ENCODE assay signal across 22 cellular contexts in the genomic region with DNA sequence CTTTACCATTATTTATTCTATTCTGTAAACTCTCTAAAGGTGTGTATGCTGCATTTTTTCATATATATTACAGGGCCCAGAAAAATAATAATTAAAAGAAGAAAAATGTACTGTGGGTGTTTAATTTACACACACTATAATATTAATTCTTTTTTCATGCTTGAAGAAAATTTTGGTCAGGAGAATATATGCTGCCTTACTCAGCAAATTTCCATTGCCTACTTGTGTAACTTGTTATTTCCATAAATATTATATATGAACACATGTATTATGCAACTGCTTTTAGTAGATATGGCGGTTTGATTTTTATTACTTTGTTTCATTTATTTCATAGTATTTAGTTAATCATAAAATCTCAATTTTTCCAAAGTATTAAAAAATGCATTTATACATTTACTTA. TPM values are rescaled to one million over a fixed set of nuclear protein-coding genes. Genes with fewer than 3 reads are reported as not detected.
DNase-seq lines count a peak whose midpoint lies in the region; ATAC-seq and TF ChIP-seq lines count a peak whose summit lies in the region.
"Had no signal": no experiment of that assay in that cellular context is flagged by ENCODE, and none has a peak within 500 bp of the region (broad histone marks: within the 10 kb centered on the region; RNA-seq: fewer than 3 reads in every experiment).

No MANE protein-coding gene starts in this region.

- intact Hi-C loops in natural killer cell (cut with micrococcal nuclease), result no loop called here

- H3K27ac Mint-ChIP-seq in activated T-cell treated with anti-CD3 and anti-CD28 coated beads, Interleukin-2, amount 50 U/mL, for 72 hours, result peak overlapping the region; percentile 82
- H3K27ac Mint-ChIP-seq in natural killer cell, result peak overlapping the region; percentile 2 to 27
- no peak overlapping the region for H3K27ac Mint-ChIP-seq in natural killer cell treated with Interleukin-12 subunit alpha and Interleukin-12 subunit beta and Interleukin-15 and Interleukin-18, amount 100 ng/mL, for 72 hours
- peak overlapping the region; percentile 33 for H3K27ac Mint-ChIP-seq in central memory CD8-positive, alpha-beta T cell (ENCODE audit: low read depth)
- H3K27ac Mint-ChIP-seq: CD4-positive, alpha-beta T cell; HFFc6 had no signal

- TF ChIP-seq CTCF in natural killer cell (IDR thresholded peaks at IDR 0.05), result no peak

- peaks cover 8 to 27% of the 10 kb centered on the region in 2 donors for H3K36me3 Mint-ChIP-seq in activated T-cell treated with anti-CD3 and anti-CD28 coated beads, Interleukin-2, amount 50 U/mL, for 72 hours (ENCODE audit: insufficient read depth in 2 of 2)
- H3K36me3 Mint-ChIP-seq in natural killer cell, result peaks cover 21% of the 10 kb centered on the region
- H3K36me3 Mint-ChIP-seq in natural killer cell treated with Interleukin-12 subunit alpha and Interleukin-12 subunit beta and Interleukin-15 and Interleukin-18, amount 100 ng/mL, for 72 hours, result peaks cover 34% of the 10 kb centered on the region
- peaks cover 76% of the 10 kb centered on the region for H3K36me3 Mint-ChIP-seq in central memory CD8-positive, alpha-beta T cell (ENCODE audit: insufficient read depth)

- no peaks in the 10 kb centered on the region for H3K27me3 Mint-ChIP-seq in activated T-cell treated with anti-CD3 and anti-CD28 coated beads, Interleukin-2, amount 50 U/mL, for 72 hours (ENCODE audit: low read depth)
- no peaks in the 10 kb centered on the region for H3K27me3 Mint-ChIP-seq in natural killer cell (ENCODE audit: low read depth in 2 of 2)
- no peaks in the 10 kb centered on the region for H3K27me3 Mint-ChIP-seq in natural killer cell treated with Interleukin-12 subunit alpha and Interleukin-12 subunit beta and Interleukin-15 and Interleukin-18, amount 100 ng/mL, for 72 hours
- no peaks in the 10 kb centered on the region for H3K27me3 Mint-ChIP-seq in central memory CD8-positive, alpha-beta T cell
- H3K27me3 Mint-ChIP-seq: CD4-positive, alpha-beta T cell; CD8-positive, alpha-beta memory T cell had no signal

- no peaks in the 10 kb centered on the region for H3K9me3 Mint-ChIP-seq in activated T-cell treated with anti-CD3 and anti-CD28 coated beads, Interleukin-2, amount 50 U/mL, for 72 hours
- H3K9me3 Mint-ChIP-seq in natural killer cell, result no peaks in the 10 kb centered on the region
- no peaks in the 10 kb centered on the region for H3K9me3 Mint-ChIP-seq in natural killer cell treated with Interleukin-12 subunit alpha and Interleukin-12 subunit beta and Interleukin-15 and Interleukin-18, amount 100 ng/mL, for 72 hours
- H3K9me3 Mint-ChIP-seq in central memory CD8-positive, alpha-beta T cell, result no peaks in the 10 kb centered on the region
- H3K9me3 Mint-ChIP-seq: CD14-positive monocyte; CD4-positive, alpha-beta T cell; CD8-positive, alpha-beta memory T cell; HFFc6 had no signal

- H3K4me3 Mint-ChIP-seq in activated T-cell treated with anti-CD3 and anti-CD28 coated beads, Interleukin-2, amount 50 U/mL, for 72 hours, result no peak overlapping the region
- H3K4me3 Mint-ChIP-seq in natural killer cell, result no peak overlapping the region
- no peak overlapping the region for H3K4me3 Mint-ChIP-seq in natural killer cell treated with Interleukin-12 subunit alpha and Interleukin-12 subunit beta and Interleukin-15 and Interleukin-18, amount 100 ng/mL, for 72 hours
- H3K4me3 Mint-ChIP-seq in central memory CD8-positive, alpha-beta T cell, result no peak overlapping the region
- H3K4me3 Mint-ChIP-seq: CD14-positive monocyte; CD4-positive, alpha-beta T cell; CD8-positive, alpha-beta memory T cell; HFFc6 had no signal

- ATAC-seq in activated T-cell treated with anti-CD3 and anti-CD28 coated beads, Interleukin-2, amount 50 U/mL, for 72 hours (replicated peaks in 1 of 2), result no peak
- ATAC-seq in natural killer cell, result no peak
- no peak for ATAC-seq in natural killer cell treated with Interleukin-12 subunit alpha and Interleukin-12 subunit beta and Interleukin-15 and Interleukin-18, amount 100 ng/mL, for 72 hours
- ATAC-seq in central memory CD8-positive, alpha-beta T cell (replicated peaks; ENCODE audit: extremely low read depth, poor library complexity, severe bottlenecking), result no peak
- ATAC-seq: A549, GM12878 had no signal

- DNase-seq in activated T-cell treated with anti-CD3 and anti-CD28 coated beads, Interleukin-2, amount 50 U/mL, for 72 hours, result no peak
- no peak for DNase-seq in activated T-cell treated with anti-CD3 and anti-CD28 coated beads, Interleukin-2, amount 50 U/mL, for 1 hour
- DNase-seq in natural killer cell (no peak), pons (ENCODE audit: low spot score) (no peak)
- DNase-seq in natural killer cell treated with Interleukin-12 subunit alpha and Interleukin-12 subunit beta and Interleukin-15 and Interleukin-18, amount 100 ng/mL, for 72 hours (ENCODE audit: low spot score), result no peak
- DNase-seq in central memory CD8-positive, alpha-beta T cell (ENCODE audit: low spot score in 2 of 2), result no peak
- no peak for DNase-seq in stimulated activated CD8-positive, alpha-beta memory T cell treated with anti-CD3 and anti-CD28 coated beads, Interleukin-4, amount 100 ng/mL, for 48 hours
- no peak for DNase-seq in activated CD8-positive, alpha-beta memory T cell treated with anti-CD3 and anti-CD28 coated beads, Interleukin-2, amount 50 U/mL, for 4 hours
- DNase-seq: ACHN; AML-193; BE2C; CD4-positive, alpha-beta T cell; CD8-positive, alpha-beta memory T cell; DMS 273 treated with DMSO at 0.1 percent for 48 hours; DMS79; EL; GDM1; GOT3; HFFc6 had no signal

- no peaks in the 10 kb centered on the region for H3K4me1 Mint-ChIP-seq in activated T-cell treated with anti-CD3 and anti-CD28 coated beads, Interleukin-2, amount 50 U/mL, for 72 hours (ENCODE audit: low read depth)
- peaks cover 6 to 12% of the 10 kb centered on the region in 2 donors for H3K4me1 Mint-ChIP-seq in natural killer cell
- H3K4me1 Mint-ChIP-seq in natural killer cell treated with Interleukin-12 subunit alpha and Interleukin-12 subunit beta and Interleukin-15 and Interleukin-18, amount 100 ng/mL, for 72 hours (ENCODE audit: low read depth in 2 of 2), result peaks cover 6 to 13% of the 10 kb centered on the region in 2 donors
- no peaks in the 10 kb centered on the region for H3K4me1 Mint-ChIP-seq in central memory CD8-positive, alpha-beta T cell

RNA-seq across cellular contexts. Expression of a gene that starts 46.4 kb away (rescaled TPM):
- total RNA-seq in activated T-cell treated with anti-CD3 and anti-CD28 coated beads, Interleukin-2, amount 50 U/mL, for 72 hours, result under 1 TPM in 1 of 2 donors, not detected in 1; 0.30 TPM
- under 1 TPM in 2 of 3 donors, not detected in 1; 0.38 to 0.48 TPM for total RNA-seq in natural killer cell
- under 1 TPM in 1 of 2 donors, not detected in 1; 0.36 TPM for total RNA-seq in natural killer cell treated with Interleukin-12 subunit alpha and Interleukin-12 subunit beta and Interleukin-15 and Interleukin-18, amount 100 ng/mL, for 72 hours
- total RNA-seq: CD4-positive, alpha-beta T cell; CD8-positive, alpha-beta memory T cell had no signal

RNA-seq across cellular contexts. Expression of a gene that starts 58.7 kb away (rescaled TPM):
- total RNA-seq in activated T-cell treated with anti-CD3 and anti-CD28 coated beads, Interleukin-2, amount 50 U/mL, for 72 hours, result 10 to 100 TPM; 28.1 to 33.5 TPM
- 10 to 100 TPM; 67.8 to 82.1 (median 78.9) TPM for total RNA-seq in natural killer cell
- total RNA-seq in natural killer cell treated with Interleukin-12 subunit alpha and Interleukin-12 subunit beta and Interleukin-15 and Interleukin-18, amount 100 ng/mL, for 72 hours, result 10 to 100 TPM; 53.2 to 65.4 TPM

Comparison
In these comparisons a context has a peak if more than half of its experiments do, and no peak if none do; other contexts are left out.
1. H3K27ac Mint-ChIP-seq: peak in activated T-cell treated with anti-CD3 and anti-CD28 coated beads, Interleukin-2, amount 50 U/mL, for 72 hours (single experiment), natural killer cell (2 of 2) and central memory CD8-positive, alpha-beta T cell (single experiment); none in natural killer cell treated with Interleukin-12 subunit alpha and Interleukin-12 subunit beta and Interleukin-15 and Interleukin-18, amount 100 ng/mL, for 72 hours (0 of 2).